8 cellular contexts compared by ENCODE assay signal in genomic region chr1:151281969-151282882, GRCh38. TPM values are rescaled to one million over a fixed set of nuclear protein-coding genes. Genes with fewer than 3 reads are reported as not detected.
DNase-seq lines count a peak whose midpoint lies in the region; ATAC-seq and TF ChIP-seq lines count a peak whose summit lies in the region.

ZNF687 (plus strand) TSS chr1:151282299; CDS start chr1:151286292, 3,993 bp downstream.

- 0 to 1% methylated on average over 72 to 74 of the region's 74 CpGs for WGBS in heart right ventricle, 2 donors
- WGBS in upper lobe of left lung, 2 donors: 0% methylated on average over 23 to 28 of the region's 74 CpGs

- in situ Hi-C loops in GM13977 (cut with MboI; ENCODE audit: low pct_unique_long_range_greater_than_20kb, low sequenced_read_pairs, unreplicated experiment): no loop called here

- peak within 1 kb of the TSS; percentile 99 for H3K27ac Mint-ChIP-seq in T-helper 1 cell treated with Interleukin-12 subunit alpha and Interleukin-12 subunit beta and Interleukin-4 antibody, amounts not matched to agents 30 μg/mL and 1 μg/mL, for 36 hours

- H3K27me3 ChIP-seq in heart right ventricle (no peaks in the 10 kb centered on the region), upper lobe of left lung (no peaks in the 10 kb centered on the region)

- H3K36me3 Mint-ChIP-seq in T-helper 1 cell treated with Interleukin-12 subunit alpha and Interleukin-12 subunit beta and Interleukin-4 antibody, amounts not matched to agents 30 μg/mL and 1 μg/mL, for 36 hours (ENCODE audit: low read depth): peaks cover 14% of the 10 kb centered on the region

- H3K36me3 ChIP-seq in heart right ventricle: peaks cover 0 to 26% (median 17%) of the 10 kb centered on the region in 9 donors
- H3K36me3 ChIP-seq in upper lobe of left lung: peaks cover 11 to 25% (median 16%) of the 10 kb centered on the region in 4 donors

- H3K4me3 ChIP-seq in heart right ventricle (peak within 1 kb of the TSS; percentile 73 to 96 (median 86)), upper lobe of left lung (peak within 1 kb of the TSS; percentile 77 to 97 (median 84))

- TF ChIP-seq CTCF in GM13977 (IDR thresholded peaks at IDR 0.05; ENCODE audit: extremely low read depth, insufficient read depth, missing control alignments) (no peak), heart right ventricle (IDR thresholded peaks at IDR 0.05) (peak in 1 of 9 donors; percentile 13), upper lobe of left lung (IDR thresholded peaks at IDR 0.05) (peak in 1 of 6 experiments; percentile 5)

- H3K27ac ChIP-seq in heart right ventricle: peak within 1 kb of the TSS; percentile 94 to 99 (median 97)
- peak within 1 kb of the TSS; percentile 98 for H3K27ac ChIP-seq in upper lobe of left lung

- no peaks in the 10 kb centered on the region for H3K27me3 Mint-ChIP-seq in T-helper 1 cell treated with Interleukin-12 subunit alpha and Interleukin-12 subunit beta and Interleukin-4 antibody, amounts not matched to agents 30 μg/mL and 1 μg/mL, for 36 hours (ENCODE audit: low read depth)

- no peak for TF ChIP-seq EP300 in upper lobe of left lung (IDR thresholded peaks at IDR 0.05)

- H3K9me3 ChIP-seq in heart right ventricle (no peaks in the 10 kb centered on the region), upper lobe of left lung (no peaks in the 10 kb centered on the region)

- H3K4me1 ChIP-seq in heart right ventricle: peaks cover 0 to 36% (median 20%) of the 10 kb centered on the region in 9 donors
- peaks cover 16 to 31% (median 21%) of the 10 kb centered on the region in 4 donors for H3K4me1 ChIP-seq in upper lobe of left lung

- intact Hi-C loops in heart right ventricle (cut with DNase I): loop anchor here in 4 of 10 donors (1.0 to 10.0 kb wide), 7 partner anchors 28 to 117 kb away; partner anchors contain the start of genes PI4KB (in 2 of the 4), PSMB4 (in 2 of the 4), PIP5K1A (in 1 of the 4) and PSMD4 (in 1 of the 4)
- intact Hi-C loops in posterior cingulate gyrus (cut with DNase I): loop anchor here (1.0 to 5.0 kb wide), 3 partner anchors 45 to 117 kb away; partner anchors contain the start of genes PI4KB and PSMB4

- peak; percentile 98 for DNase-seq in GM13977 (ENCODE audit: low spot score)
- peak; percentile 100 for DNase-seq in NCI-H1694 (lab: John Stamatoyannopoulos, UW)
- peak; percentile 100 for DNase-seq in amniotic stem cell (lab: John Stamatoyannopoulos, UW)
- peak; percentile 100 for DNase-seq in heart right ventricle
- peak; percentile 100 for DNase-seq in posterior cingulate gyrus
- DNase-seq in upper lobe of left lung: peak; percentile 99 to 100

- H3K4me1 Mint-ChIP-seq in T-helper 1 cell treated with Interleukin-12 subunit alpha and Interleukin-12 subunit beta and Interleukin-4 antibody, amounts not matched to agents 30 μg/mL and 1 μg/mL, for 36 hours (ENCODE audit: low read depth): peaks cover 24% of the 10 kb centered on the region

- TF ChIP-seq POLR2A in upper lobe of left lung (IDR thresholded peaks at IDR 0.05): peak; percentile 44 to 85 (median 82)

- ATAC-seq in HG02884 (IDR thresholded peaks at IDR 0.05; ENCODE audit: unreplicated experiment) (peak; percentile 88), heart right ventricle (peak; percentile 90 to 96 (median 94)), upper lobe of left lung (ENCODE audit: low FRiP score in 2 of 2) (peak; percentile 94 to 98)

- H3K9me3 Mint-ChIP-seq in T-helper 1 cell treated with Interleukin-12 subunit alpha and Interleukin-12 subunit beta and Interleukin-4 antibody, amounts not matched to agents 30 μg/mL and 1 μg/mL, for 36 hours: no peaks in the 10 kb centered on the region

- peak within 1 kb of the TSS; percentile 98 for H3K4me3 Mint-ChIP-seq in T-helper 1 cell treated with Interleukin-12 subunit alpha and Interleukin-12 subunit beta and Interleukin-4 antibody, amounts not matched to agents 30 μg/mL and 1 μg/mL, for 36 hours

RNA-seq across cellular contexts. Expression of gene ZNF687, which starts in this region (rescaled TPM):
- total RNA-seq in heart right ventricle (10 to 100 TPM; 10.4 to 15.1 (median 13.1) TPM), upper lobe of left lung (10 to 100 TPM; 17.4 to 50.3 (median 27.2) TPM)
- 1 to 10 TPM; 5.9 to 8.0 TPM for polyA plus RNA-seq in heart right ventricle

Comparison
In these comparisons a context has a peak if more than half of its experiments do, and no peak if none do; other contexts are left out.
1. Peak in every context shown above with its lines: DNase-seq, ATAC-seq, H3K4me3 ChIP-seq and H3K27ac ChIP-seq.